10 cellular contexts compared by ENCODE assay signal in the genomic region with DNA sequence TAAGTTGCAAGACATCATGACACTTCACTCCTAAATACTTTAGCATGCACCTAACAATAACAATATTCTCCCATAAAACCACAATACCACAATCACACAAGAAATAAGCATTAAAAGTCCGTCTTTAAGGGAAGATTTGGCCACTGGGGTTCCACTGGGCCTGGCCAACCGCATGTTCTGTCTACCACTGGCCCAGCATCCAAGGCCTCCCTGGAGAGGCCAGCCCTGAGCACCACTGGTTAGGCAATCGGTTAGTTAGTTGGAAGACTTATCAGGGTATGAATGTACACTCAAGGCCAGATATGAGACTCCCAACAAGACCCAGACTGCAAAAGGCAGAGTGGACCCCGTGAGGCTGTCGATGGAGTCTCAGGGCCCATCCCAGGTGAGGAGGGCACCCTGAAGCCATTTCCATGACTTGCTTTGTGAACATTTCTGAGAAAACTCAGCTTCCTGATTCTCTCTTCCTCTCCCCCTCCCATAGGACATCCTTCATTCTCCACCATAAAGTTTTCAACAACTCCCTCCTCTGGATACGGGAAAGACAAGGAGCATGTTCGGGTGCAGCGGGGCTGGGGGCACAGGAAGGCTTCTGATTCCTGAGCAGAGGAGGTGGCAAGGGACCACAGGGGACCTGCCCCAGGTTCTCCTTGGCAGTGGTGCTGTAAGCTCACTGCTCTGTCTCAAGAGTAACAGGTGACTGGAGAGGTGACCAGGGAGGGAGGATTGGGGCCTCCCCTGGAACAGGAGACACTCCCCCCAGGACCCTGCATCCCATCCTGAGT. TPM values are rescaled to one million over a fixed set of nuclear protein-coding genes. Genes with fewer than 3 reads are reported as not detected.
DNase-seq lines count a peak whose midpoint lies in the region; ATAC-seq and TF ChIP-seq lines count a peak whose summit lies in the region.
"Had no signal": no experiment of that assay in that cellular context is flagged by ENCODE, and none has a peak within 500 bp of the region (broad histone marks: within the 10 kb centered on the region; RNA-seq: fewer than 3 reads in every experiment).

No MANE protein-coding gene starts in this region.

- H3K36me3 ChIP-seq in GM23248 (ENCODE audit: low read depth) = peaks cover 8% of the 10 kb centered on the region; the same call in 1 of the 2 replicates
- H3K36me3 ChIP-seq in gastroesophageal sphincter = peaks cover 0 to 10% of the 10 kb centered on the region in 2 donors
- H3K36me3 ChIP-seq: cardiac muscle cell had no signal

- ATAC-seq in gastroesophageal sphincter (peak; percentile 48), HG03520 (IDR thresholded peaks at IDR 0.05; ENCODE audit: unreplicated experiment) (no peak)
- no peak for ATAC-seq in stimulated activated effector memory CD8-positive, alpha-beta T cell treated with anti-CD3 and anti-CD28 coated beads, Interleukin-12 subunit alpha, Interleukin-12 subunit beta, amount 100 ng/mL, for 72 hours
- ATAC-seq: HCT116 had no signal

- H3K36me3 Mint-ChIP-seq in activated T-helper 2 cell treated with anti-CD3 and anti-CD28 coated beads, Interferon-gamma antibody, Interleukin-2, Interleukin-4, amounts not matched to agents 10 μg/mL and 5 μg/mL and 100 μg/mL, durations not matched to agents 14 hours and 24 hours and 36 hours (ENCODE audit: low read depth) = peaks cover 31% of the 10 kb centered on the region
- peaks cover 13% of the 10 kb centered on the region for H3K36me3 Mint-ChIP-seq in stimulated activated effector memory CD8-positive, alpha-beta T cell treated with anti-CD3 and anti-CD28 coated beads, Interleukin-12 subunit alpha, Interleukin-12 subunit beta, amount 100 ng/mL, for 72 hours

- TF ChIP-seq POLR2A in gastroesophageal sphincter (IDR thresholded peaks at IDR 0.05) = no peak

- peaks cover 88% of the 10 kb centered on the region for H3F3A ChIP-seq in GM23248 (ENCODE audit: insufficient read depth)

- H3K27me3 ChIP-seq in GM23248 (replicated peaks; ENCODE audit: insufficient read depth) = no peaks in the 10 kb centered on the region
- no peaks in the 10 kb centered on the region for H3K27me3 ChIP-seq in gastroesophageal sphincter
- H3K27me3 ChIP-seq: cardiac muscle cell had no signal

- no peaks in the 10 kb centered on the region for H3K9me3 Mint-ChIP-seq in activated T-helper 2 cell treated with anti-CD3 and anti-CD28 coated beads, Interferon-gamma antibody, Interleukin-2, Interleukin-4, amounts not matched to agents 10 μg/mL and 5 μg/mL and 100 μg/mL, durations not matched to agents 14 hours and 24 hours and 36 hours
- no peaks in the 10 kb centered on the region for H3K9me3 Mint-ChIP-seq in stimulated activated effector memory CD8-positive, alpha-beta T cell treated with anti-CD3 and anti-CD28 coated beads, Interleukin-12 subunit alpha, Interleukin-12 subunit beta, amount 100 ng/mL, for 72 hours

- TF ChIP-seq EP300 in gastroesophageal sphincter (IDR thresholded peaks at IDR 0.05) = no peak

- no peaks in the 10 kb centered on the region for H3K9me2 ChIP-seq in GM23248 (ENCODE audit: insufficient read depth)

- peak; percentile 71 for DNase-seq in GM23248
- DNase-seq in activated T-helper 2 cell treated with anti-CD3 and anti-CD28 coated beads, Interferon-gamma antibody, Interleukin-2, Interleukin-4, amounts not matched to agents 10 μg/mL and 5 μg/mL and 100 μg/mL, durations not matched to agents 14 hours and 24 hours and 36 hours (ENCODE audit: low spot score) = no peak
- DNase-seq in stimulated activated effector memory CD8-positive, alpha-beta T cell treated with anti-CD3 and anti-CD28 coated beads, Interleukin-12 subunit alpha, Interleukin-12 subunit beta, amount 100 ng/mL, for 72 hours (ENCODE audit: low spot score in 2 of 2) = no peak
- DNase-seq in NCI-H510A (lab: John Stamatoyannopoulos, UW) = no peak
- DNase-seq in stimulated activated CD4-positive, alpha-beta T cell treated with anti-CD3 and anti-CD28 coated beads, Interleukin-2, amount 100 ng/mL, for 24 hours = no peak
- DNase-seq: stimulated activated CD4-positive, alpha-beta T cell treated with anti-CD3 and anti-CD28 coated beads, Interleukin-4, amount 100 ng/mL, for 4 hours had no signal

- H2AFZ ChIP-seq in GM23248 = no peak overlapping the region

- peak overlapping the region; percentile 82 for H3K27ac ChIP-seq in GM23248
- H3K27ac ChIP-seq in gastroesophageal sphincter = peak overlapping the region in 3 of 4 donors; percentile 87 to 93 (median 93)
- H3K27ac ChIP-seq: cardiac muscle cell had no signal

- no peak for TF ChIP-seq CTCF in gastroesophageal sphincter (IDR thresholded peaks at IDR 0.05)

- 64% methylated on average over 8 of the region's 8 CpGs for WGBS in GM23248 (ENCODE audit: low coverage in 1 of 2, low lambda C conversion rate in 2 of 2, missing lambda C conversion rate in 2 of 2), 2 experiments
- 62 to 76% methylated on average over 5 of the region's 8 CpGs for WGBS in gastroesophageal sphincter (ENCODE audit: low coverage in 1 of 2), 2 donors

- H3K4me3 Mint-ChIP-seq in activated T-helper 2 cell treated with anti-CD3 and anti-CD28 coated beads, Interferon-gamma antibody, Interleukin-2, Interleukin-4, amounts not matched to agents 10 μg/mL and 5 μg/mL and 100 μg/mL, durations not matched to agents 14 hours and 24 hours and 36 hours (ENCODE audit: low read depth) = no peak overlapping the region
- H3K4me3 Mint-ChIP-seq in stimulated activated effector memory CD8-positive, alpha-beta T cell treated with anti-CD3 and anti-CD28 coated beads, Interleukin-12 subunit alpha, Interleukin-12 subunit beta, amount 100 ng/mL, for 72 hours = no peak overlapping the region

- peaks cover 64% of the 10 kb centered on the region for H3K4me1 Mint-ChIP-seq in activated T-helper 2 cell treated with anti-CD3 and anti-CD28 coated beads, Interferon-gamma antibody, Interleukin-2, Interleukin-4, amounts not matched to agents 10 μg/mL and 5 μg/mL and 100 μg/mL, durations not matched to agents 14 hours and 24 hours and 36 hours (ENCODE audit: low read depth)
- peaks cover 88% of the 10 kb centered on the region for H3K4me1 Mint-ChIP-seq in stimulated activated effector memory CD8-positive, alpha-beta T cell treated with anti-CD3 and anti-CD28 coated beads, Interleukin-12 subunit alpha, Interleukin-12 subunit beta, amount 100 ng/mL, for 72 hours

- peaks cover 98% of the 10 kb centered on the region for H3K79me2 ChIP-seq in GM23248 (ENCODE audit: insufficient read depth)

- H3K27ac Mint-ChIP-seq in activated T-helper 2 cell treated with anti-CD3 and anti-CD28 coated beads, Interferon-gamma antibody, Interleukin-2, Interleukin-4, amounts not matched to agents 10 μg/mL and 5 μg/mL and 100 μg/mL, durations not matched to agents 14 hours and 24 hours and 36 hours = peak overlapping the region; percentile 12
- H3K27ac Mint-ChIP-seq in stimulated activated effector memory CD8-positive, alpha-beta T cell treated with anti-CD3 and anti-CD28 coated beads, Interleukin-12 subunit alpha, Interleukin-12 subunit beta, amount 100 ng/mL, for 72 hours = peak overlapping the region; percentile 80

- no peak overlapping the region for H3K9ac ChIP-seq in GM23248

- H3K9me3 ChIP-seq in GM23248 (ENCODE audit: low read depth) (no peaks in the 10 kb centered on the region), gastroesophageal sphincter (no peaks in the 10 kb centered on the region)

- H4K20me1 ChIP-seq in GM23248 (ENCODE audit: insufficient read depth) = no peaks in the 10 kb centered on the region

- H3K4me2 ChIP-seq in GM23248 (ENCODE audit: unreplicated experiment) = peak overlapping the region; percentile 27

- H3K4me3 ChIP-seq in GM23248 (no peak overlapping the region; the same call in 1 of the 2 replicates), gastroesophageal sphincter (no peak overlapping the region)
- H3K4me3 ChIP-seq: cardiac muscle cell had no signal

- no peaks in the 10 kb centered on the region for H3K27me3 Mint-ChIP-seq in activated T-helper 2 cell treated with anti-CD3 and anti-CD28 coated beads, Interferon-gamma antibody, Interleukin-2, Interleukin-4, amounts not matched to agents 10 μg/mL and 5 μg/mL and 100 μg/mL, durations not matched to agents 14 hours and 24 hours and 36 hours (ENCODE audit: low read depth)

- in situ Hi-C loops in GM23248 (cut with MboI) = no loop called here

- intact Hi-C loops in activated T-helper 2 cell treated with anti-CD3 and anti-CD28 coated beads, Interferon-gamma antibody, Interleukin-2, Interleukin-4, amounts not matched to agents 10 μg/mL and 5 μg/mL and 100 μg/mL, durations not matched to agents 14 hours and 24 hours and 36 hours (cut with micrococcal nuclease) = no loop called here

- peaks cover 69% of the 10 kb centered on the region for H3K4me1 ChIP-seq in GM23248 (ENCODE audit: insufficient read depth)
- H3K4me1 ChIP-seq in gastroesophageal sphincter = peaks cover 10 to 100% (median 66%) of the 10 kb centered on the region in 3 donors

RNA-seq across cellular contexts. Expression of a gene that starts 5.9 kb away (rescaled TPM):
- 63.7 and 87.2 TPM in 2 replicates for total RNA-seq in GM23248 (2014; rRNA removed; shearing (Covaris generic))
- 134 and 135 TPM in 2 replicates for polyA plus RNA-seq in GM23248 (2016; fragmentation: Nextera tagmentation; extraction: Ambion mirVana)
- 44.4 and 45.4 TPM in 2 replicates for total RNA-seq in activated T-helper 2 cell treated with anti-CD3 and anti-CD28 coated beads, Interferon-gamma antibody, Interleukin-2, Interleukin-4, amounts not matched to agents 10 μg/mL and 5 μg/mL and 100 μg/mL, durations not matched to agents 14 hours and 24 hours and 36 hours
- total RNA-seq in gastroesophageal sphincter = 10 to 100 TPM; 43.2 to 80.4 (median 59.4) TPM

RNA-seq across cellular contexts. Expression of a gene that starts 32.1 kb away (rescaled TPM):
- total RNA-seq in GM23248 (2014; rRNA removed; shearing (Covaris generic)) = under 0.01 TPM in 1 of 2 replicates, not detected in the other
- polyA plus RNA-seq in GM23248 (2016; fragmentation: Nextera tagmentation; extraction: Ambion mirVana) = 4.0 and 6.9 TPM in 2 replicates
- 5,714 and 6,075 TPM in 2 replicates for total RNA-seq in activated T-helper 2 cell treated with anti-CD3 and anti-CD28 coated beads, Interferon-gamma antibody, Interleukin-2, Interleukin-4, amounts not matched to agents 10 μg/mL and 5 μg/mL and 100 μg/mL, durations not matched to agents 14 hours and 24 hours and 36 hours
- under 1 TPM in 3 of 4 donors, not detected in 1; under 0.01 TPM for total RNA-seq in gastroesophageal sphincter
- total RNA-seq: cardiac muscle cell had no signal
- polyA plus RNA-seq: cardiac muscle cell had no signal

RNA-seq across cellular contexts. Expression of a gene that starts 33.4 kb away (rescaled TPM):
- not detected in 2 replicates for total RNA-seq in GM23248 (2014; rRNA removed; shearing (Covaris generic))
- polyA plus RNA-seq in GM23248 (2016; fragmentation: Nextera tagmentation; extraction: Ambion mirVana) = 4.1 TPM in 1 of 2 replicates, not detected in the other
- 2,603 and 2,662 TPM in 2 replicates for total RNA-seq in activated T-helper 2 cell treated with anti-CD3 and anti-CD28 coated beads, Interferon-gamma antibody, Interleukin-2, Interleukin-4, amounts not matched to agents 10 μg/mL and 5 μg/mL and 100 μg/mL, durations not matched to agents 14 hours and 24 hours and 36 hours
- under 1 TPM in 1 of 4 donors, not detected in 3; under 0.01 TPM for total RNA-seq in gastroesophageal sphincter
- total RNA-seq: cardiac muscle cell had no signal
- polyA plus RNA-seq: cardiac muscle cell had no signal

RNA-seq across cellular contexts. Expression of a gene that starts 42.5 kb away (rescaled TPM):
- not detected in 2 replicates for total RNA-seq in GM23248 (2014; rRNA removed; shearing (Covaris generic))
- polyA plus RNA-seq in GM23248 (2016; fragmentation: Nextera tagmentation; extraction: Ambion mirVana) = 1.4 TPM in 2 replicates
- total RNA-seq in activated T-helper 2 cell treated with anti-CD3 and anti-CD28 coated beads, Interferon-gamma antibody, Interleukin-2, Interleukin-4, amounts not matched to agents 10 μg/mL and 5 μg/mL and 100 μg/mL, durations not matched to agents 14 hours and 24 hours and 36 hours = 2.0 and 2.2 TPM in 2 replicates
- total RNA-seq in gastroesophageal sphincter = 1 to 10 TPM in 3 of 4 donors, under 1 TPM in 1; 0.67 to 3.9 (median 3.7) TPM

RNA-seq across cellular contexts. Expression of a gene that starts 58.7 kb away (rescaled TPM):
- total RNA-seq in GM23248 (2014; rRNA removed; shearing (Covaris generic)) = 4,120 and 4,786 TPM in 2 replicates
- 1,272 and 1,276 TPM in 2 replicates for polyA plus RNA-seq in GM23248 (2016; fragmentation: Nextera tagmentation; extraction: Ambion mirVana)
- total RNA-seq in activated T-helper 2 cell treated with anti-CD3 and anti-CD28 coated beads, Interferon-gamma antibody, Interleukin-2, Interleukin-4, amounts not matched to agents 10 μg/mL and 5 μg/mL and 100 μg/mL, durations not matched to agents 14 hours and 24 hours and 36 hours = 2,950 and 3,019 TPM in 2 replicates
- 1,000 to 10,000 TPM; 1,730 to 2,825 (median 2,260) TPM for total RNA-seq in gastroesophageal sphincter

Comparison
In these comparisons a context has a peak if more than half of its experiments do, and no peak if none do; other contexts are left out.
1. RNA of a gene that starts 32.1 kb away (total RNA-seq): 5,714 to 6,075 TPM in activated T-helper 2 cell treated with anti-CD3 and anti-CD28 coated beads, Interferon-gamma antibody, Interleukin-2, Interleukin-4, amounts not matched to agents 10 μg/mL and 5 μg/mL and 100 μg/mL, durations not matched to agents 14 hours and 24 hours and 36 hours; under 0.01 TPM in GM23248 and under 0.01 TPM in gastroesophageal sphincter; every median in the first group is over 1,000 times any median in the second.
2. RNA of a gene that starts 33.4 kb away (total RNA-seq): 2,603 to 2,662 TPM in activated T-helper 2 cell treated with anti-CD3 and anti-CD28 coated beads, Interferon-gamma antibody, Interleukin-2, Interleukin-4, amounts not matched to agents 10 μg/mL and 5 μg/mL and 100 μg/mL, durations not matched to agents 14 hours and 24 hours and 36 hours; not detected in GM23248 and under 0.01 TPM in gastroesophageal sphincter; every median in the first group is over 1,000 times any median in the second.